Comparison of ENCODE assay signal across 15 cellular contexts in the genomic region with DNA sequence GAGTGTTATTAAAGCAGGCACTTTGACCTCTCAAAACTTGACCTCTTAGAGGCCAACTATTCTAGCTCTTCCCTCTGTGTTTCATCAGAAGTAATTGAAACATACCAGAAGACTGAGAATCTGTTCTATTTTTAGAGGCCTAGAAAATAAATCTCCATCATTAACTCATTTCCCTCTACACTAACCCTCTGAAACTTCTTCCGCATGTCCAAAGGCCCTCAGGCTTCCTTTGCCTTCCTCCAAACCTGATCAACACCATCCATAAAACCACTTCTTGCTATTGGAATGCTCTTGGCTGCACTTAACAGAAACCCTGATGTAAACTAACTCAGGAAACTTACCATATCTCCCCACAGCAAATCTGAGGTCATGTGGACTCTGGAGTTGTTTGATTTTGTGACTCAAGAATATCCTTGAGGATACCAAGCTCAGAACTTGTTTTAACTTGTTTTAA.
DNase-seq lines count a peak whose midpoint lies in the region; ATAC-seq, FAIRE-seq and TF ChIP-seq lines count a peak whose summit lies in the region.
"Had no signal": no experiment of that assay in that cellular context is flagged by ENCODE, and none has a peak within 500 bp of the region (broad histone marks: within the 10 kb centered on the region; RNA-seq: fewer than 3 reads in every experiment).

No MANE protein-coding gene starts in this region.

- no peaks in the 10 kb centered on the region for H3K27me3 ChIP-seq in liver (ENCODE audit: control insufficient read depth in 4 of 4, insufficient read depth in 4 of 4, low read length in 3 of 4)
- no peaks in the 10 kb centered on the region for H3K27me3 ChIP-seq in right lobe of liver
- no peaks in the 10 kb centered on the region for H3K27me3 ChIP-seq in bronchial epithelial cell (ENCODE audit: control insufficient read depth, insufficient read depth, low read length)
- no peaks in the 10 kb centered on the region for H3K27me3 ChIP-seq in left lung
- H3K27me3 ChIP-seq: suprapubic skin had no signal

- no peak for TF ChIP-seq RAD21 in liver (IDR thresholded peaks at IDR 0.05)

- DNase-seq in right lobe of liver (no peak), bronchial epithelial cell (ENCODE audit: low read depth) (peak; percentile 99), left lung (no peak), NCI-H2227 (lab: John Stamatoyannopoulos, UW; ENCODE audit: unreplicated experiment) (no peak), ureter (ENCODE audit: low spot score) (no peak), medulla oblongata (ENCODE audit: extremely low spot score) (no peak)
- DNase-seq in activated CD4-positive, alpha-beta T cell treated with anti-CD3 and anti-CD28 coated beads, Interleukin-2, amount 50 U/mL, for 4 hours: no peak
- DNase-seq: activated CD4-positive, alpha-beta T cell treated with anti-CD3 and anti-CD28 coated beads for 36 hours; endodermal cell; hypothalamus; NCI-H1048; NCI-H526 treated with DMSO at 0.1 percent for 48 hours; PC-9 had no signal

- H3K9me3 ChIP-seq in liver (ENCODE audit: control insufficient read depth in 4 of 4, low read length in 3 of 4) (no peaks in the 10 kb centered on the region), right lobe of liver (no peaks in the 10 kb centered on the region), left lung (peaks cover 0 to 7% of the 10 kb centered on the region in 2 donors)
- H3K9me3 ChIP-seq: suprapubic skin had no signal

- H3K4me1 ChIP-seq in liver (ENCODE audit: control insufficient read depth in 4 of 4, insufficient read depth in 4 of 4, low read length in 3 of 4) (no peaks in the 10 kb centered on the region), right lobe of liver (no peaks in the 10 kb centered on the region), left lung (peaks cover 0 to 4% of the 10 kb centered on the region in 2 donors)

- TF ChIP-seq CTCF in liver (IDR thresholded peaks at IDR 0.05; ENCODE audit: low read depth, low read length, missing input control): no peak
- no peak for TF ChIP-seq CTCF in right lobe of liver (IDR thresholded peaks at IDR 0.05)
- TF ChIP-seq CTCF in bronchial epithelial cell (IDR thresholded peaks at IDR 0.05; ENCODE audit: insufficient read depth, low read length, severe bottlenecking): no peak
- no peak for TF ChIP-seq CTCF in left lung (IDR thresholded peaks at IDR 0.05)

- intact Hi-C loops in right lobe of liver (cut with DNase I): no loop called here
- intact Hi-C loops in left lung (cut with DNase I): no loop called here

- H3K27ac ChIP-seq in liver (ENCODE audit: low read depth in 1 of 2, low read length in 2 of 2) (peak overlapping the region in 1 of 2 donors; percentile 18), right lobe of liver (no peak overlapping the region), left lung (peak overlapping the region; percentile 33 to 76)
- H3K27ac ChIP-seq: PC-9, suprapubic skin had no signal

- H3K36me3 ChIP-seq in liver (ENCODE audit: control insufficient read depth in 4 of 4, insufficient read depth in 3 of 4, low read depth in 1 of 4, low read length in 3 of 4) (no peaks in the 10 kb centered on the region), right lobe of liver (no peaks in the 10 kb centered on the region), bronchial epithelial cell (ENCODE audit: control insufficient read depth, insufficient read depth, low read length) (no peaks in the 10 kb centered on the region), left lung (no peaks in the 10 kb centered on the region)
- H3K36me3 ChIP-seq: suprapubic skin had no signal

- H3K4me3 ChIP-seq in liver (ENCODE audit: low read depth in 1 of 3, low read length in 3 of 3): no peak overlapping the region
- H3K4me3 ChIP-seq in right lobe of liver: no peak overlapping the region
- no peak overlapping the region for H3K4me3 ChIP-seq in bronchial epithelial cell (ENCODE audit: low read depth, low read length)
- H3K4me3 ChIP-seq in left lung: no peak overlapping the region
- H3K4me3 ChIP-seq: PC-9, suprapubic skin had no signal

- no peak for TF ChIP-seq POLR2A in right lobe of liver (IDR thresholded peaks at IDR 0.05)

- ATAC-seq in right lobe of liver (no peak), left lung (peak; percentile 93)
- ATAC-seq: activated CD4-positive, alpha-beta T cell treated with anti-CD3 and anti-CD28 coated beads for 36 hours had no signal

- no peak overlapping the region for H3K9ac ChIP-seq in liver (ENCODE audit: low read depth in 1 of 2, low read length in 2 of 2)

- no peak for FAIRE-seq in bronchial epithelial cell (lab: Jason Lieb, UNC)

- 90% methylated on average over 1 of the region's 1 CpG for WGBS in liver
- WGBS in right lobe of liver (ENCODE audit: insufficient coverage, low coverage, low lambda C conversion rate, missing lambda C conversion rate): 91% methylated on average over 1 of the region's 1 CpG

TF ChIP-seq in liver, 16 proteins besides CTCF, POLR2A, EP300 and RAD21:
- TF ChIP-seq NR2F2 (IDR thresholded peaks at IDR 0.05) (peak; percentile 92), RXRA (IDR thresholded peaks at IDR 0.05) (peak in 1 of 2 donors; percentile 21), FOXA1 (IDR thresholded peaks at IDR 0.05) (no peak)
- TF ChIP-seq, protein P1, sequence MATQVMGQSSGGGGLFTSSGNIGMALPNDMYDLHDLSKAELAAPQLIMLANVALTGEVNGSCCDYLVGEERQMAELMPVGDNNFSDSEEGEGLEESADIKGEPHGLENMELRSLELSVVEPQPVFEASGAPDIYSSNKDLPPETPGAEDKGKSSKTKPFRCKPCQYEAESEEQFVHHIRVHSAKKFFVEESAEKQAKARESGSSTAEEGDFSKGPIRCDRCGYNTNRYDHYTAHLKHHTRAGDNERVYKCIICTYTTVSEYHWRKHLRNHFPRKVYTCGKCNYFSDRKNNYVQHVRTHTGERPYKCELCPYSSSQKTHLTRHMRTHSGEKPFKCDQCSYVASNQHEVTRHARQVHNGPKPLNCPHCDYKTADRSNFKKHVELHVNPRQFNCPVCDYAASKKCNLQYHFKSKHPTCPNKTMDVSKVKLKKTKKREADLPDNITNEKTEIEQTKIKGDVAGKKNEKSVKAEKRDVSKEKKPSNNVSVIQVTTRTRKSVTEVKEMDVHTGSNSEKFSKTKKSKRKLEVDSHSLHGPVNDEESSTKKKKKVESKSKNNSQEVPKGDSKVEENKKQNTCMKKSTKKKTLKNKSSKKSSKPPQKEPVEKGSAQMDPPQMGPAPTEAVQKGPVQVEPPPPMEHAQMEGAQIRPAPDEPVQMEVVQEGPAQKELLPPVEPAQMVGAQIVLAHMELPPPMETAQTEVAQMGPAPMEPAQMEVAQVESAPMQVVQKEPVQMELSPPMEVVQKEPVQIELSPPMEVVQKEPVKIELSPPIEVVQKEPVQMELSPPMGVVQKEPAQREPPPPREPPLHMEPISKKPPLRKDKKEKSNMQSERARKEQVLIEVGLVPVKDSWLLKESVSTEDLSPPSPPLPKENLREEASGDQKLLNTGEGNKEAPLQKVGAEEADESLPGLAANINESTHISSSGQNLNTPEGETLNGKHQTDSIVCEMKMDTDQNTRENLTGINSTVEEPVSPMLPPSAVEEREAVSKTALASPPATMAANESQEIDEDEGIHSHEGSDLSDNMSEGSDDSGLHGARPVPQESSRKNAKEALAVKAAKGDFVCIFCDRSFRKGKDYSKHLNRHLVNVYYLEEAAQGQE (IDR thresholded peaks at IDR 0.05): no peak

Comparison
In these comparisons a context has a peak if more than half of its experiments do, and no peak if none do; other contexts are left out.
1. H3K27ac ChIP-seq: peak in left lung (2 of 2); none in right lobe of liver (0 of 3).